In genomic region chr1:154884868-154885706, GRCh38 we compare ENCODE assay signal across 1 cellular context.
TF ChIP-seq lines count a peak whose summit lies in the region.

No MANE protein-coding gene starts in this region.

TF ChIP-seq in endothelial cell of umbilical vein, 7 proteins besides CTCF, POLR2A, EP300 and RAD21:
- no peak for TF ChIP-seq MAX (IDR thresholded peaks at IDR 0.05; ENCODE audit: insufficient read depth, insufficient read length)
- TF ChIP-seq POLR2AphosphoS5 (IDR thresholded peaks at IDR 0.05; ENCODE audit: insufficient read depth, low read depth, low read length): peak; percentile 42
